Comparison of ENCODE assay signal across 9 cellular contexts in genomic region chr2:219560037-219560892, GRCh38. TPM values are rescaled to one million over a fixed set of nuclear protein-coding genes. Genes with fewer than 3 reads are reported as not detected.
DNase-seq lines count a peak whose midpoint lies in the region; ATAC-seq and TF ChIP-seq lines count a peak whose summit lies in the region.
"Had no signal": no experiment of that assay in that cellular context is flagged by ENCODE, and none has a peak within 500 bp of the region (broad histone marks: within the 10 kb centered on the region; RNA-seq: fewer than 3 reads in every experiment).

No MANE protein-coding gene starts in this region.

- no peaks in the 10 kb centered on the region for H3K9me3 Mint-ChIP-seq in activated T-helper 17 cell treated with anti-CD3 and anti-CD28 coated beads, Interleukin-2, amount 50 U/mL, for 72 hours
- H3K9me3 Mint-ChIP-seq: dendritic cell treated with granulocyte-macrophage colony-stimulating factor and Interleukin-4, amounts not matched to agents 40 ng/mL and 50 ng/mL, for 4 days had no signal

- no peaks in the 10 kb centered on the region for H3K4me1 Mint-ChIP-seq in activated T-helper 17 cell treated with anti-CD3 and anti-CD28 coated beads, Interleukin-2, amount 50 U/mL, for 72 hours

- DNase-seq in AG20443 (ENCODE audit: low spot score) (peak; percentile 66), kidney epithelial cell (ENCODE audit: low read depth) (no peak), NCI-H146 (lab: John Stamatoyannopoulos, UW) (no peak), SW480 (ENCODE audit: low spot score) (no peak), omental fat pad (ENCODE audit: low spot score) (no peak)

- H3K27me3 Mint-ChIP-seq in activated T-helper 17 cell treated with anti-CD3 and anti-CD28 coated beads, Interleukin-2, amount 50 U/mL, for 72 hours, result peaks cover 21% of the 10 kb centered on the region
- H3K27me3 Mint-ChIP-seq: dendritic cell treated with granulocyte-macrophage colony-stimulating factor and Interleukin-4, amounts not matched to agents 40 ng/mL and 50 ng/mL, for 4 days had no signal

- no peak overlapping the region for H3K27ac Mint-ChIP-seq in activated T-helper 17 cell treated with anti-CD3 and anti-CD28 coated beads, Interleukin-2, amount 50 U/mL, for 72 hours
- H3K27ac Mint-ChIP-seq: dendritic cell treated with granulocyte-macrophage colony-stimulating factor and Interleukin-4, amounts not matched to agents 40 ng/mL and 50 ng/mL, for 4 days had no signal

- H3K36me3 ChIP-seq in kidney epithelial cell (ENCODE audit: control insufficient read depth, insufficient read depth, low read length), result no peaks in the 10 kb centered on the region

- H3K36me3 Mint-ChIP-seq in activated T-helper 17 cell treated with anti-CD3 and anti-CD28 coated beads, Interleukin-2, amount 50 U/mL, for 72 hours (ENCODE audit: low read depth), result no peaks in the 10 kb centered on the region

- H3K27me3 ChIP-seq in kidney epithelial cell (ENCODE audit: control insufficient read depth, insufficient read depth, low read length), result peaks cover 13% of the 10 kb centered on the region

- TF ChIP-seq CTCF in kidney epithelial cell (IDR thresholded peaks at IDR 0.05; ENCODE audit: insufficient read depth, low read length, poor library complexity, severe bottlenecking) (peak; percentile 74), omental fat pad (IDR thresholded peaks at IDR 0.05) (no peak)

- no peak overlapping the region for H3K4me3 ChIP-seq in kidney epithelial cell (ENCODE audit: low read depth, low read length)

- H3K4me3 Mint-ChIP-seq in activated T-helper 17 cell treated with anti-CD3 and anti-CD28 coated beads, Interleukin-2, amount 50 U/mL, for 72 hours, result no peak overlapping the region
- H3K4me3 Mint-ChIP-seq: dendritic cell treated with granulocyte-macrophage colony-stimulating factor and Interleukin-4, amounts not matched to agents 40 ng/mL and 50 ng/mL, for 4 days had no signal

- ATAC-seq in GM19351 (IDR thresholded peaks at IDR 0.05; ENCODE audit: unreplicated experiment) (peak; percentile 62), omental fat pad (ENCODE audit: low FRiP score) (no peak), HG03439 (IDR thresholded peaks at IDR 0.05; ENCODE audit: unreplicated experiment) (no peak)
- peak; percentile 35 for ATAC-seq in activated T-helper 17 cell treated with anti-CD3 and anti-CD28 coated beads, Interleukin-2, amount 50 U/mL, for 72 hours (replicated peaks)

RNA-seq across cellular contexts. Expression of gene OBSL1, which starts 11.1 kb away (rescaled TPM):
- 1 to 10 TPM in 1 of 2 donors, under 1 TPM in 1; 0.84 to 1.1 TPM for total RNA-seq in activated T-helper 17 cell treated with anti-CD3 and anti-CD28 coated beads, Interleukin-2, amount 50 U/mL, for 72 hours
- total RNA-seq in kidney epithelial cell, result 39.8 and 41.0 TPM in 2 replicates
- 100 to 1,000 TPM in 2 of 4 donors, 10 to 100 TPM in 2; 68.6 to 117 (median 88.7) TPM for total RNA-seq in omental fat pad

RNA-seq across cellular contexts. Expression of gene INHA, which starts 11.8 kb away (rescaled TPM):
- total RNA-seq in activated T-helper 17 cell treated with anti-CD3 and anti-CD28 coated beads, Interleukin-2, amount 50 U/mL, for 72 hours, result not detected
- not detected in 2 replicates for total RNA-seq in kidney epithelial cell
- 1 to 10 TPM in 1 of 4 donors, under 1 TPM in 1, not detected in 2; 0.88 to 1.1 TPM for total RNA-seq in omental fat pad

RNA-seq across cellular contexts. Expression of gene TMEM198, which starts 16.4 kb away (rescaled TPM):
- 1 to 10 TPM; 3.7 to 5.1 TPM for total RNA-seq in activated T-helper 17 cell treated with anti-CD3 and anti-CD28 coated beads, Interleukin-2, amount 50 U/mL, for 72 hours
- 7.1 and 7.6 TPM in 2 replicates for total RNA-seq in kidney epithelial cell
- 1 to 10 TPM; 1.9 to 6.2 (median 2.9) TPM for total RNA-seq in omental fat pad

RNA-seq across cellular contexts. Expression of gene CHPF, which starts 16.7 kb away (rescaled TPM):
- total RNA-seq in activated T-helper 17 cell treated with anti-CD3 and anti-CD28 coated beads, Interleukin-2, amount 50 U/mL, for 72 hours, result 10 to 100 TPM; 14.0 to 27.6 TPM
- 285 and 333 TPM in 2 replicates for total RNA-seq in kidney epithelial cell
- 10 to 100 TPM; 32.6 to 70.8 (median 45.5) TPM for total RNA-seq in omental fat pad

RNA-seq across cellular contexts. Expression of gene STK11IP, which starts 37.4 kb away (rescaled TPM):
- 10 to 100 TPM; 28.4 to 31.4 TPM for total RNA-seq in activated T-helper 17 cell treated with anti-CD3 and anti-CD28 coated beads, Interleukin-2, amount 50 U/mL, for 72 hours
- 22.2 and 33.8 TPM in 2 replicates for total RNA-seq in kidney epithelial cell
- total RNA-seq in omental fat pad, result 10 to 100 TPM in 2 of 4 donors, 1 to 10 TPM in 2; 9.1 to 22.4 (median 13.0) TPM

Comparison
In these comparisons a context has a peak if more than half of its experiments do, and no peak if none do; other contexts are left out.
1. ATAC-seq: peak in GM19351 (single experiment) and activated T-helper 17 cell treated with anti-CD3 and anti-CD28 coated beads, Interleukin-2, amount 50 U/mL, for 72 hours (single experiment); none in omental fat pad (single experiment) and HG03439 (single experiment).
2. RNA of gene OBSL1, which starts 11.1 kb away (total RNA-seq): 68.6 to 117 TPM in omental fat pad and 39.8 to 41.0 TPM in kidney epithelial cell; 0.84 to 1.1 TPM in activated T-helper 17 cell treated with anti-CD3 and anti-CD28 coated beads, Interleukin-2, amount 50 U/mL, for 72 hours; every median in the first group is over 10 times any median in the second.